ENCODE assay signal across 10 cellular contexts in genomic region chr5:172113036-172113435, GRCh38.
DNase-seq lines count a peak whose midpoint lies in the region; ATAC-seq, FAIRE-seq and TF ChIP-seq lines count a peak whose summit lies in the region.
"Had no signal": no experiment of that assay in that cellular context is flagged by ENCODE, and none has a peak within 500 bp of the region (broad histone marks: within the 10 kb centered on the region; RNA-seq: fewer than 3 reads in every experiment).

No MANE protein-coding gene starts in this region.

- peaks cover 40% of the 10 kb centered on the region for H3K4me1 Mint-ChIP-seq in astrocyte (ENCODE audit: low read depth, unreplicated experiment)

- peaks cover 16% of the 10 kb centered on the region for H3K36me3 Mint-ChIP-seq in astrocyte (ENCODE audit: low read depth, unreplicated experiment)

- no peak overlapping the region for H2AFZ ChIP-seq in astrocyte (ENCODE audit: low read depth, low read length)

- ATAC-seq in HG03432 (IDR thresholded peaks at IDR 0.05; ENCODE audit: unreplicated experiment) (no peak), GM19023 (IDR thresholded peaks at IDR 0.05; ENCODE audit: unreplicated experiment) (no peak)
- ATAC-seq: heart left ventricle had no signal

- no peak for TF ChIP-seq CTCF in astrocyte (IDR thresholded peaks at IDR 0.05; ENCODE audit: insufficient read depth, low read depth, low read length)

- no peaks in the 10 kb centered on the region for H3K27me3 ChIP-seq in astrocyte (ENCODE audit: insufficient read depth, low read length)
- H3K27me3 ChIP-seq: heart left ventricle had no signal

- H4K20me1 ChIP-seq in astrocyte (ENCODE audit: insufficient read depth, low read length) = peaks cover 8% of the 10 kb centered on the region

- H3K27ac Mint-ChIP-seq in astrocyte (ENCODE audit: unreplicated experiment) = no peak overlapping the region

- H3K9me3 ChIP-seq in astrocyte (ENCODE audit: insufficient read depth, low read depth, low read length) = no peaks in the 10 kb centered on the region
- H3K9me3 ChIP-seq: heart left ventricle had no signal

- H3K9ac ChIP-seq in astrocyte (ENCODE audit: low read length) = no peak overlapping the region

- CTCF ChIA-PET in HEK293T (lab: Yijun Ruan, JAX) = interaction anchor here (0.6 kb wide), 1 partner anchor 62 kb away, joined by 3 read pairs; no protein-coding TSS in a partner anchor

- FAIRE-seq in GM18507 (lab: Jason Lieb, UNC) (peak; percentile 86), astrocyte (lab: Jason Lieb, UNC) (no peak)

- no peaks in the 10 kb centered on the region for H3K9me3 Mint-ChIP-seq in astrocyte (ENCODE audit: unreplicated experiment)

- H3K4me3 Mint-ChIP-seq in astrocyte (ENCODE audit: unreplicated experiment) = no peak overlapping the region

- H3K4me2 ChIP-seq in astrocyte (ENCODE audit: low read length) = peak overlapping the region; percentile 40

- DNase-seq in GM18507 (ENCODE audit: extremely low spot score, insufficient read length, low read depth) = no peak
- peak; percentile 74 for DNase-seq in T-helper 22 cell (ENCODE audit: low read depth)
- peak; percentile 61 for DNase-seq in astrocyte (ENCODE audit: low read depth)
- DNase-seq in stimulated activated CD4-positive, alpha-beta T cell treated with anti-CD3 and anti-CD28 coated beads, Interleukin-4, amount 100 ng/mL, for 24 hours = peak; percentile 73
- DNase-seq in HEK293T (ENCODE audit: extremely low spot score) = no peak
- DNase-seq in NCI-H524 treated with DMSO at 0.1 percent for 48 hours (lab: John Stamatoyannopoulos, UW) = no peak
- DNase-seq: NCI-H345 had no signal

- peaks cover 38% of the 10 kb centered on the region for H3K4me1 ChIP-seq in astrocyte (ENCODE audit: insufficient read depth, low read length)

- peaks cover 5% of the 10 kb centered on the region for H3K79me2 ChIP-seq in astrocyte (ENCODE audit: insufficient read depth, low read length)

- no peaks in the 10 kb centered on the region for H3K27me3 Mint-ChIP-seq in astrocyte (ENCODE audit: low read depth, unreplicated experiment)

- no peak overlapping the region for H3K27ac ChIP-seq in astrocyte (ENCODE audit: low read depth, low read length)

- no peak overlapping the region for H3K4me3 ChIP-seq in astrocyte (ENCODE audit: insufficient read depth, low read depth, low read length)
- H3K4me3 ChIP-seq: heart left ventricle had no signal

- POLR2A ChIA-PET in HEK293T (lab: Yijun Ruan, JAX) = no interaction called here

- H3K36me3 ChIP-seq in astrocyte (ENCODE audit: insufficient read depth, low read length) = peaks cover 5% of the 10 kb centered on the region

TF ChIP-seq in HEK293T, 16 proteins besides CTCF, POLR2A, EP300 and RAD21:
- no peak for TF ChIP-seq SP1 (IDR thresholded peaks at IDR 0.05)
- TF ChIP-seq ARNT (IDR thresholded peaks at IDR 0.05) = no peak
- TF ChIP-seq PKNOX1 (IDR thresholded peaks at IDR 0.05) = no peak
- no peak for TF ChIP-seq BHLHE40 (IDR thresholded peaks at IDR 0.05; ENCODE audit: borderline replicate concordance)
- TF ChIP-seq ELF4 (IDR thresholded peaks at IDR 0.05) = no peak
- TF ChIP-seq LEF1 (IDR thresholded peaks at IDR 0.05; ENCODE audit: borderline replicate concordance) = no peak
- no peak for TF ChIP-seq TARDBP (IDR thresholded peaks at IDR 0.05)
- no peak for TF ChIP-seq CTBP1 (IDR thresholded peaks at IDR 0.05; ENCODE audit: borderline replicate concordance)
- no peak for TF ChIP-seq L3MBTL2 (conservative IDR thresholded peaks at IDR 0.05)
- TF ChIP-seq HDGF (IDR thresholded peaks at IDR 0.05; ENCODE audit: borderline replicate concordance) = no peak
- TF ChIP-seq NFRKB (IDR thresholded peaks at IDR 0.05) = no peak
- no peak for TF ChIP-seq FOXA1 (IDR thresholded peaks at IDR 0.05)
- TF ChIP-seq ZNF384 (IDR thresholded peaks at IDR 0.05) = no peak
- TF ChIP-seq FOXM1 (IDR thresholded peaks at IDR 0.05; ENCODE audit: borderline replicate concordance) = no peak
- TF ChIP-seq SUZ12 (IDR thresholded peaks at IDR 0.05) = no peak
- no peak for TF ChIP-seq FOXK2 (IDR thresholded peaks at IDR 0.05)

Comparison
In these comparisons a context has a peak if more than half of its experiments do, and no peak if none do; other contexts are left out.
1. DNase-seq: peak in T-helper 22 cell (single experiment), astrocyte (single experiment) and stimulated activated CD4-positive, alpha-beta T cell treated with anti-CD3 and anti-CD28 coated beads, Interleukin-4, amount 100 ng/mL, for 24 hours (single experiment); none in GM18507 (single experiment), HEK293T (single experiment) and NCI-H524 treated with DMSO at 0.1 percent for 48 hours (single experiment).